In genomic region chr15:44501768-44502366, GRCh38 we compare ENCODE assay signal across 8 cellular contexts. TPM values are rescaled to one million over a fixed set of nuclear protein-coding genes. Genes with fewer than 3 reads are reported as not detected.
DNase-seq lines count a peak whose midpoint lies in the region; ATAC-seq lines count a peak whose summit lies in the region.

No MANE protein-coding gene starts in this region.

- peaks cover 14% of the 10 kb centered on the region for H3K4me1 Mint-ChIP-seq in activated naive CD8-positive, alpha-beta T cell (ENCODE audit: low read depth)
- H3K4me1 Mint-ChIP-seq in stimulated activated naive CD8-positive, alpha-beta T cell treated with anti-CD3 and anti-CD28 coated beads, Interleukin-15, amount 100 ng/mL, for 72 hours = peaks cover 21% of the 10 kb centered on the region

- peak; percentile 75 for ATAC-seq in stimulated activated naive CD8-positive, alpha-beta T cell treated with anti-CD3 and anti-CD28 coated beads, Interleukin-15, amount 100 ng/mL, for 72 hours
- no peak for ATAC-seq in GM18861 (IDR thresholded peaks at IDR 0.05; ENCODE audit: unreplicated experiment)

- H3K27ac Mint-ChIP-seq in activated naive CD8-positive, alpha-beta T cell = peak overlapping the region; percentile 37
- H3K27ac Mint-ChIP-seq in stimulated activated naive CD8-positive, alpha-beta T cell treated with anti-CD3 and anti-CD28 coated beads, Interleukin-15, amount 100 ng/mL, for 72 hours = no peak overlapping the region

- H3K4me3 Mint-ChIP-seq in activated naive CD8-positive, alpha-beta T cell = no peak overlapping the region
- no peak overlapping the region for H3K4me3 Mint-ChIP-seq in stimulated activated naive CD8-positive, alpha-beta T cell treated with anti-CD3 and anti-CD28 coated beads, Interleukin-15, amount 100 ng/mL, for 72 hours

- DNase-seq in NOMO-1 treated with DMSO at 0.1 percent for 48 hours (lab: John Stamatoyannopoulos, UW; ENCODE audit: unreplicated experiment) = peak; percentile 53
- no peak for DNase-seq in NOMO-1 treated with dmso at 0.1 percent for 144 hours (lab: John Stamatoyannopoulos, UW; ENCODE audit: unreplicated experiment)
- peak; percentile 56 for DNase-seq in M059J (ENCODE audit: low read depth)
- DNase-seq in iPS DF 4.7 (ENCODE audit: extremely low read depth, low spot score) = peak; percentile 11
- DNase-seq in stimulated activated naive CD8-positive, alpha-beta T cell treated with anti-CD3 and anti-CD28 coated beads, Interleukin-15, amount 100 ng/mL, for 72 hours = no peak
- DNase-seq in ecto neural progenitor cell (ENCODE audit: low spot score) = no peak

- no peaks in the 10 kb centered on the region for H3K36me3 Mint-ChIP-seq in activated naive CD8-positive, alpha-beta T cell

- H3K9me3 Mint-ChIP-seq in activated naive CD8-positive, alpha-beta T cell (ENCODE audit: low read depth) = no peaks in the 10 kb centered on the region
- H3K9me3 Mint-ChIP-seq in stimulated activated naive CD8-positive, alpha-beta T cell treated with anti-CD3 and anti-CD28 coated beads, Interleukin-15, amount 100 ng/mL, for 72 hours = no peaks in the 10 kb centered on the region

- H3K27me3 Mint-ChIP-seq in activated naive CD8-positive, alpha-beta T cell = no peaks in the 10 kb centered on the region
- H3K27me3 Mint-ChIP-seq in stimulated activated naive CD8-positive, alpha-beta T cell treated with anti-CD3 and anti-CD28 coated beads, Interleukin-15, amount 100 ng/mL, for 72 hours = no peaks in the 10 kb centered on the region

RNA-seq across cellular contexts. Expression of gene EIF3J, which starts 35.1 kb away (rescaled TPM):
- total RNA-seq in M059J (2014; rRNA removed; shearing (Covaris generic)) = 26.9 and 49.2 TPM in 2 replicates

Comparison
In these comparisons a context has a peak if more than half of its experiments do, and no peak if none do; other contexts are left out.
1. DNase-seq: peak in NOMO-1 treated with DMSO at 0.1 percent for 48 hours (single experiment), M059J (single experiment) and iPS DF 4.7 (single experiment); none in NOMO-1 treated with dmso at 0.1 percent for 144 hours (single experiment), stimulated activated naive CD8-positive, alpha-beta T cell treated with anti-CD3 and anti-CD28 coated beads, Interleukin-15, amount 100 ng/mL, for 72 hours (0 of 2) and ecto neural progenitor cell (single experiment).